Comparison of ENCODE assay signal across 18 cellular contexts in genomic region chr6:151408858-151409257, GRCh38. TPM values are rescaled to one million over a fixed set of nuclear protein-coding genes. Genes with fewer than 3 reads are reported as not detected.
DNase-seq lines count a peak whose midpoint lies in the region; ATAC-seq and TF ChIP-seq lines count a peak whose summit lies in the region.
"Had no signal": no experiment of that assay in that cellular context is flagged by ENCODE, and none has a peak within 500 bp of the region (broad histone marks: within the 10 kb centered on the region; RNA-seq: fewer than 3 reads in every experiment).

No MANE protein-coding gene starts in this region.

- H4K20me1 ChIP-seq in smooth muscle cell (ENCODE audit: low read depth), result peaks cover 45% of the 10 kb centered on the region

- WGBS in smooth muscle cell (ENCODE audit: low lambda C conversion rate), result 96% methylated on average over 2 of the region's 2 CpGs

- no peaks in the 10 kb centered on the region for H3K27me3 ChIP-seq in smooth muscle cell (ENCODE audit: low read depth)

- TF ChIP-seq CTCF in smooth muscle cell (IDR thresholded peaks at IDR 0.05; ENCODE audit: borderline replicate concordance, insufficient read depth, poor library complexity, severe bottlenecking), result no peak

- DNase-seq in activated CD8-positive, alpha-beta memory T cell treated with anti-CD3 and anti-CD28 coated beads, Interleukin-2, amount 10 ng/mL, durations not matched to agents 7 days and 5 days, result no peak
- DNase-seq in activated CD8-positive, alpha-beta memory T cell treated with anti-CD3 and anti-CD28 coated beads, Interleukin-2, amount 50 U/mL, for 4 hours, result no peak
- no peak for DNase-seq in activated naive CD8-positive, alpha-beta T cell treated with anti-CD3 and anti-CD28 coated beads, Interleukin-2, amount 10 ng/mL, durations not matched to agents 7 days and 5 days
- DNase-seq in smooth muscle cell (lab: John Stamatoyannopoulos, UW; ENCODE audit: unreplicated experiment) (no peak), cerebellum (ENCODE audit: low spot score) (no peak), activated gamma-delta T cell treated with Interleukin-2 at 50 U/mL for 16 hours (no peak), kidney tubule cell (ENCODE audit: low spot score) (no peak)
- DNase-seq: activated CD4-positive, CD25-positive, alpha-beta regulatory T cell treated with anti-CD3 and anti-CD28 coated beads, Interleukin-2, amount 50 U/mL, for 72 hours; effector CD8-positive, alpha-beta T cell; NCI-H1417 treated with DMSO at 0.1 percent for 48 hours; NCI-H446 treated with DMSO at 0.1 percent for 48 hours; OCI-M1 had no signal

- peaks cover 8% of the 10 kb centered on the region for H3K4me1 Mint-ChIP-seq in activated CD8-positive, alpha-beta memory T cell treated with anti-CD3 and anti-CD28 coated beads, Interleukin-2, amount 10 ng/mL, durations not matched to agents 7 days and 5 days
- H3K4me1 Mint-ChIP-seq in activated naive CD8-positive, alpha-beta T cell treated with anti-CD3 and anti-CD28 coated beads, Interleukin-2, amount 10 ng/mL, durations not matched to agents 7 days and 5 days, result peaks cover 14% of the 10 kb centered on the region
- H3K4me1 Mint-ChIP-seq: brain had no signal

- no peak overlapping the region for H3K9ac ChIP-seq in smooth muscle cell (ENCODE audit: low read depth)

- H3K9me3 ChIP-seq in smooth muscle cell (replicated peaks; ENCODE audit: low read depth), result no peaks in the 10 kb centered on the region

- no peak overlapping the region for H3K4me3 ChIP-seq in smooth muscle cell
- H3K4me3 ChIP-seq: lung, skin epidermis had no signal

- peak overlapping the region; percentile 2 for H3K27ac Mint-ChIP-seq in activated CD8-positive, alpha-beta memory T cell treated with anti-CD3 and anti-CD28 coated beads, Interleukin-2, amount 10 ng/mL, durations not matched to agents 7 days and 5 days
- peak overlapping the region; percentile 6 for H3K27ac Mint-ChIP-seq in activated naive CD8-positive, alpha-beta T cell treated with anti-CD3 and anti-CD28 coated beads, Interleukin-2, amount 10 ng/mL, durations not matched to agents 7 days and 5 days

- no peak for ATAC-seq in activated CD8-positive, alpha-beta memory T cell treated with anti-CD3 and anti-CD28 coated beads, Interleukin-2, amount 10 ng/mL, durations not matched to agents 7 days and 5 days
- peak; percentile 8 for ATAC-seq in HG02610 (IDR thresholded peaks at IDR 0.05; ENCODE audit: unreplicated experiment)
- ATAC-seq in activated naive CD8-positive, alpha-beta T cell treated with anti-CD3 and anti-CD28 coated beads, Interleukin-2, amount 10 ng/mL, durations not matched to agents 7 days and 5 days (ENCODE audit: low read depth), result no peak
- ATAC-seq: SK-N-SH treated with all-trans-retinoic acid at 6 μM for 48 hours had no signal

- POLR2A ChIA-PET in activated naive CD8-positive, alpha-beta T cell treated with anti-CD3 and anti-CD28 coated beads, Interleukin-2, amount 10 ng/mL, durations not matched to agents 7 days and 5 days (lab: Charles Lee), result interaction anchor here (0.6 kb wide), 1 partner anchor 1843 kb away, joined by 3 read pairs; the partner anchor contains the start of gene GINM1

- no peaks in the 10 kb centered on the region for H3K4me1 ChIP-seq in smooth muscle cell (ENCODE audit: low read depth)

- H3K36me3 Mint-ChIP-seq in activated CD8-positive, alpha-beta memory T cell treated with anti-CD3 and anti-CD28 coated beads, Interleukin-2, amount 10 ng/mL, durations not matched to agents 7 days and 5 days, result peaks cover 57% of the 10 kb centered on the region
- peaks cover 42% of the 10 kb centered on the region for H3K36me3 Mint-ChIP-seq in activated naive CD8-positive, alpha-beta T cell treated with anti-CD3 and anti-CD28 coated beads, Interleukin-2, amount 10 ng/mL, durations not matched to agents 7 days and 5 days

- H3K36me3 ChIP-seq in smooth muscle cell (ENCODE audit: low read depth), result no peaks in the 10 kb centered on the region

- no peak overlapping the region for H3K4me3 Mint-ChIP-seq in activated CD8-positive, alpha-beta memory T cell treated with anti-CD3 and anti-CD28 coated beads, Interleukin-2, amount 10 ng/mL, durations not matched to agents 7 days and 5 days
- no peak overlapping the region for H3K4me3 Mint-ChIP-seq in activated naive CD8-positive, alpha-beta T cell treated with anti-CD3 and anti-CD28 coated beads, Interleukin-2, amount 10 ng/mL, durations not matched to agents 7 days and 5 days
- H3K4me3 Mint-ChIP-seq: brain had no signal

- peak overlapping the region; percentile 6 for H3K27ac ChIP-seq in smooth muscle cell (ENCODE audit: low read depth)
- H3K27ac ChIP-seq: HL-60, skin epidermis had no signal

- H3F3A ChIP-seq in smooth muscle cell (ENCODE audit: low read depth), result peaks cover 18% of the 10 kb centered on the region

- H3K79me2 ChIP-seq in smooth muscle cell (ENCODE audit: low read depth), result no peaks in the 10 kb centered on the region

- H3K27me3 Mint-ChIP-seq in activated CD8-positive, alpha-beta memory T cell treated with anti-CD3 and anti-CD28 coated beads, Interleukin-2, amount 10 ng/mL, durations not matched to agents 7 days and 5 days, result no peaks in the 10 kb centered on the region
- H3K27me3 Mint-ChIP-seq in activated naive CD8-positive, alpha-beta T cell treated with anti-CD3 and anti-CD28 coated beads, Interleukin-2, amount 10 ng/mL, durations not matched to agents 7 days and 5 days, result no peaks in the 10 kb centered on the region
- H3K27me3 Mint-ChIP-seq: brain had no signal

- CTCF ChIA-PET in activated CD8-positive, alpha-beta memory T cell treated with anti-CD3 and anti-CD28 coated beads, Interleukin-2, amount 10 ng/mL, durations not matched to agents 7 days and 5 days (lab: Charles Lee), result no interaction called here

- peaks cover 2% of the 10 kb centered on the region for H3K9me3 Mint-ChIP-seq in activated CD8-positive, alpha-beta memory T cell treated with anti-CD3 and anti-CD28 coated beads, Interleukin-2, amount 10 ng/mL, durations not matched to agents 7 days and 5 days (ENCODE audit: low read depth)
- H3K9me3 Mint-ChIP-seq in activated naive CD8-positive, alpha-beta T cell treated with anti-CD3 and anti-CD28 coated beads, Interleukin-2, amount 10 ng/mL, durations not matched to agents 7 days and 5 days, result peaks cover 5% of the 10 kb centered on the region

- H2AFZ ChIP-seq in smooth muscle cell (ENCODE audit: low read depth), result no peak overlapping the region

- H3K4me2 ChIP-seq in smooth muscle cell, result no peak overlapping the region

RNA-seq across cellular contexts. Expression of gene ZBTB2, which starts 17.5 kb away (rescaled TPM):
- 10 to 100 TPM; 25.9 to 33.1 TPM for total RNA-seq in activated CD8-positive, alpha-beta memory T cell treated with anti-CD3 and anti-CD28 coated beads, Interleukin-2, amount 10 ng/mL, durations not matched to agents 7 days and 5 days
- 10 to 100 TPM; 28.5 to 28.9 TPM for total RNA-seq in activated naive CD8-positive, alpha-beta T cell treated with anti-CD3 and anti-CD28 coated beads, Interleukin-2, amount 10 ng/mL, durations not matched to agents 7 days and 5 days
- total RNA-seq in smooth muscle cell (10.7 and 15.1 TPM in 2 replicates), cerebellum (6.9 TPM)
- 4.1 and 7.1 TPM in 2 replicates for polyA plus RNA-seq in smooth muscle cell

RNA-seq across cellular contexts. Expression of gene RMND1, which starts 43.1 kb away (rescaled TPM):
- 10 to 100 TPM; 19.9 to 21.8 TPM for total RNA-seq in activated CD8-positive, alpha-beta memory T cell treated with anti-CD3 and anti-CD28 coated beads, Interleukin-2, amount 10 ng/mL, durations not matched to agents 7 days and 5 days
- 10 to 100 TPM; 20.6 to 22.0 TPM for total RNA-seq in activated naive CD8-positive, alpha-beta T cell treated with anti-CD3 and anti-CD28 coated beads, Interleukin-2, amount 10 ng/mL, durations not matched to agents 7 days and 5 days
- total RNA-seq in smooth muscle cell (22.0 and 27.9 TPM in 2 replicates), cerebellum (29.5 TPM)
- 13.0 and 16.2 TPM in 2 replicates for polyA plus RNA-seq in smooth muscle cell
